In genomic region chr1:183914283-183914682, GRCh38 we compare ENCODE assay signal across 20 cellular contexts.
DNase-seq lines count a peak whose midpoint lies in the region; ATAC-seq, FAIRE-seq and TF ChIP-seq lines count a peak whose summit lies in the region.
"Had no signal": no experiment of that assay in that cellular context is flagged by ENCODE, and none has a peak within 500 bp of the region (broad histone marks: within the 10 kb centered on the region; RNA-seq: fewer than 3 reads in every experiment).

No MANE protein-coding gene starts in this region.

- H3K9me3 Mint-ChIP-seq in endothelial cell (ENCODE audit: unreplicated experiment), result no peaks in the 10 kb centered on the region
- H3K9me3 Mint-ChIP-seq: activated CD4-positive, alpha-beta T cell treated with anti-CD3 and anti-CD28 coated beads, Interleukin-2, amount 10 ng/mL, durations not matched to agents 7 days and 5 days; activated naive CD4-positive, alpha-beta T cell treated with anti-CD3 and anti-CD28 coated beads for 36 hours; naive thymus-derived CD4-positive, alpha-beta T cell; stimulated activated naive CD8-positive, alpha-beta T cell treated with anti-CD3 and anti-CD28 coated beads, Interleukin-15, amount 100 ng/mL, for 72 hours had no signal

- no peak overlapping the region for H3K27ac Mint-ChIP-seq in endothelial cell (ENCODE audit: unreplicated experiment)
- H3K27ac Mint-ChIP-seq: activated CD4-positive, alpha-beta T cell treated with anti-CD3 and anti-CD28 coated beads, Interleukin-2, amount 10 ng/mL, durations not matched to agents 7 days and 5 days; activated naive CD4-positive, alpha-beta T cell treated with anti-CD3 and anti-CD28 coated beads for 36 hours; progenitor cell of endocrine pancreas; stimulated activated naive CD8-positive, alpha-beta T cell treated with anti-CD3 and anti-CD28 coated beads, Interleukin-15, amount 100 ng/mL, for 72 hours had no signal

- TF ChIP-seq CTCF in A673 (conservative IDR thresholded peaks at IDR 0.05; ENCODE audit: low read depth, low read length) (no peak), endothelial cell (IDR thresholded peaks at IDR 0.05; ENCODE audit: unreplicated experiment) (no peak), MM.1S (IDR thresholded peaks at IDR 0.05; ENCODE audit: low read length) (no peak), D721Med (IDR thresholded peaks at IDR 0.05; ENCODE audit: insufficient read depth, missing control alignments) (no peak)

- no peak overlapping the region for H3K9ac ChIP-seq in MM.1S (ENCODE audit: low read length)
- H3K9ac ChIP-seq: SK-N-SH had no signal

- peaks cover 86% of the 10 kb centered on the region for H3K36me3 ChIP-seq in A673 (ENCODE audit: insufficient read depth, low read length, poor library complexity, severe bottlenecking)
- no peaks in the 10 kb centered on the region for H3K36me3 ChIP-seq in MM.1S (replicated peaks; ENCODE audit: insufficient read depth, low read length)
- H3K36me3 ChIP-seq: MG63 had no signal

- ATAC-seq in left lobe of liver (peak; percentile 42), HG03571 (IDR thresholded peaks at IDR 0.05; ENCODE audit: unreplicated experiment) (no peak)
- ATAC-seq: A549; GM12878; naive thymus-derived CD4-positive, alpha-beta T cell; stimulated activated naive CD8-positive, alpha-beta T cell treated with anti-CD3 and anti-CD28 coated beads, Interleukin-15, amount 100 ng/mL, for 72 hours had no signal

- H3K27ac ChIP-seq in A673 (ENCODE audit: low read depth, low read length, poor library complexity, severe bottlenecking) (peak overlapping the region; percentile 95), MM.1S (ENCODE audit: low read length) (no peak overlapping the region)
- H3K27ac ChIP-seq: A549 had no signal

- peaks cover 28% of the 10 kb centered on the region for H3K4me1 Mint-ChIP-seq in endothelial cell (ENCODE audit: unreplicated experiment)

- H3K4me3 Mint-ChIP-seq in endothelial cell (ENCODE audit: unreplicated experiment), result peak overlapping the region; percentile 15
- H3K4me3 Mint-ChIP-seq: activated CD4-positive, alpha-beta T cell treated with anti-CD3 and anti-CD28 coated beads, Interleukin-2, amount 10 ng/mL, durations not matched to agents 7 days and 5 days; activated naive CD4-positive, alpha-beta T cell treated with anti-CD3 and anti-CD28 coated beads for 36 hours; naive thymus-derived CD4-positive, alpha-beta T cell; stimulated activated naive CD8-positive, alpha-beta T cell treated with anti-CD3 and anti-CD28 coated beads, Interleukin-15, amount 100 ng/mL, for 72 hours had no signal

- H3K9me3 ChIP-seq in A673 (ENCODE audit: low read depth, low read length, poor library complexity, severe bottlenecking) (no peaks in the 10 kb centered on the region), MM.1S (replicated peaks; ENCODE audit: insufficient read depth, low read length) (no peaks in the 10 kb centered on the region)
- H3K9me3 ChIP-seq: A549, MG63, SK-N-SH had no signal

- H3K4me2 ChIP-seq in MM.1S (ENCODE audit: low read depth, low read length), result no peak overlapping the region
- H3K4me2 ChIP-seq: A549, SK-N-SH had no signal

- peaks cover 35% of the 10 kb centered on the region for H3F3A ChIP-seq in MM.1S (ENCODE audit: insufficient read depth, low read length)

- H3K4me3 ChIP-seq in A673 (ENCODE audit: low read depth, low read length, poor library complexity, severe bottlenecking), result peak overlapping the region; percentile 1
- H3K4me3 ChIP-seq in MM.1S (ENCODE audit: low read length), result no peak overlapping the region
- H3K4me3 ChIP-seq: A549, GM12878, MG63 had no signal

- POLR2A ChIA-PET in A673 (lab: Charles Lee; ENCODE audit: low non-redundant PET), result no interaction called here

- H3K79me2 ChIP-seq in MM.1S (ENCODE audit: low read length), result no peaks in the 10 kb centered on the region

- DNase-seq in A673 (ENCODE audit: low spot score) (no peak), GM19239 (ENCODE audit: insufficient read length, low spot score) (no peak), endothelial cell (ENCODE audit: low spot score) (no peak), left lobe of liver (ENCODE audit: low spot score) (no peak), NCI-H2227 (lab: John Stamatoyannopoulos, UW; ENCODE audit: unreplicated experiment) (no peak), MM.1S (no peak), D721Med (ENCODE audit: insufficient read length, low spot score) (no peak)
- DNase-seq: activated CD4-positive, alpha-beta T cell treated with anti-CD3 and anti-CD28 coated beads, Interleukin-2, amount 10 ng/mL, durations not matched to agents 7 days and 5 days; activated naive CD4-positive, alpha-beta T cell treated with anti-CD3 and anti-CD28 coated beads for 36 hours; H7; MG63; naive thymus-derived CD4-positive, alpha-beta T cell; NCI-H187 treated with DMSO at 0.1 percent for 48 hours; NCI-H510A; SK-N-SH; stimulated activated naive CD8-positive, alpha-beta T cell treated with anti-CD3 and anti-CD28 coated beads, Interleukin-15, amount 100 ng/mL, for 72 hours had no signal

- peak; percentile 54 for FAIRE-seq in GM19239 (lab: Jason Lieb, UNC)
- no peak for FAIRE-seq in D721Med (lab: Jason Lieb, UNC)
- FAIRE-seq: A549, GM12878 had no signal

- no peaks in the 10 kb centered on the region for H4K20me1 ChIP-seq in MM.1S (ENCODE audit: insufficient read depth, low read length)

- H3K27me3 ChIP-seq in A673 (replicated peaks; ENCODE audit: insufficient read depth, low read depth, low read length, poor library complexity) (no peaks in the 10 kb centered on the region), MM.1S (replicated peaks; ENCODE audit: insufficient read depth, low read length) (no peaks in the 10 kb centered on the region)
- H3K27me3 ChIP-seq: MG63 had no signal

- intact Hi-C loops in A673 (cut with micrococcal nuclease; ENCODE audit: unreplicated experiment), result no loop called here

- CTCF ChIA-PET in A673 (lab: Charles Lee), result interaction anchor here (0.6 kb wide), 1 partner anchor 156 kb away, joined by 3 read pairs; no protein-coding TSS in a partner anchor

- H2AFZ ChIP-seq in MM.1S (ENCODE audit: low read length), result no peak overlapping the region

- H3K4me1 ChIP-seq in A673 (ENCODE audit: insufficient read depth, low read length, poor library complexity, severe bottlenecking), result peaks cover 55% of the 10 kb centered on the region
- H3K4me1 ChIP-seq in MM.1S (ENCODE audit: low read length), result peaks cover 61% of the 10 kb centered on the region

- no peaks in the 10 kb centered on the region for H3K9me2 ChIP-seq in MM.1S (replicated peaks; ENCODE audit: insufficient read depth, low read length)
- H3K9me2 ChIP-seq: SK-N-SH had no signal

- BruUV-seq in A673 (replicated peaks; lab: Mats Ljungman, UMichigan), result no TSS peak

- H3K27me3 Mint-ChIP-seq in endothelial cell (ENCODE audit: unreplicated experiment), result no peaks in the 10 kb centered on the region
- H3K27me3 Mint-ChIP-seq: activated CD4-positive, alpha-beta T cell treated with anti-CD3 and anti-CD28 coated beads, Interleukin-2, amount 10 ng/mL, durations not matched to agents 7 days and 5 days; naive thymus-derived CD4-positive, alpha-beta T cell; progenitor cell of endocrine pancreas; stimulated activated naive CD8-positive, alpha-beta T cell treated with anti-CD3 and anti-CD28 coated beads, Interleukin-15, amount 100 ng/mL, for 72 hours had no signal

- H3K36me3 Mint-ChIP-seq in endothelial cell (ENCODE audit: low read depth, unreplicated experiment), result peaks cover 40% of the 10 kb centered on the region
